In genomic region chr4:73832651-73833237, GRCh38 we compare ENCODE assay signal across 15 cellular contexts. TPM values are rescaled to one million over a fixed set of nuclear protein-coding genes. Genes with fewer than 3 reads are reported as not detected.
A peak's percentile ranks its signal among the peaks of the same experiment; 100 is the strongest.
DNase-seq lines count a peak whose midpoint lies in the region; ATAC-seq and TF ChIP-seq lines count a peak whose summit lies in the region.
"Had no signal": no experiment of that assay in that cellular context is flagged by ENCODE, and none has a peak within 500 bp of the region (broad histone marks: within the 10 kb centered on the region; RNA-seq: fewer than 3 reads in every experiment).

No MANE protein-coding gene starts in this region.

- CTCF ChIA-PET in IMR-90 (lab: Yijun Ruan, JAX) = no interaction called here

- H3K56ac ChIP-seq in IMR-90 (ENCODE audit: extremely low read depth, insufficient read depth, low read length) = no peak overlapping the region

- H2AK9ac ChIP-seq in IMR-90 (replicated peaks; ENCODE audit: low read depth, low read length, poor library complexity) = no peak overlapping the region

- TF ChIP-seq CTCF in AG10803 (conservative IDR thresholded peaks at IDR 0.05; ENCODE audit: low read length) = no peak
- no peak for TF ChIP-seq CTCF in IMR-90 (conservative IDR thresholded peaks at IDR 0.05; ENCODE audit: low read depth, low read length)
- TF ChIP-seq CTCF in nephron progenitor cell (IDR thresholded peaks at IDR 0.05) = no peak

- H3K36me3 Mint-ChIP-seq in nephron progenitor cell (ENCODE audit: low read depth) = no peaks in the 10 kb centered on the region

- POLR2A ChIA-PET in IMR-90 (lab: Charles Lee; ENCODE audit: unreplicated experiment) = no interaction called here

- no peak for ATAC-seq in IMR-90 (ENCODE audit: low read depth)
- no peak for ATAC-seq in GM18511 (IDR thresholded peaks at IDR 0.05; ENCODE audit: unreplicated experiment)

- no TSS peak for BruUV-seq in IMR-90 (replicated peaks; lab: Mats Ljungman, UMichigan)

- DNase-seq in AG10803 (ENCODE audit: low read depth) (peak; percentile 47), IMR-90 (peak; percentile 56), amniotic epithelial cell (ENCODE audit: low read depth) (peak; percentile 77), glomerular visceral epithelial cell (ENCODE audit: extremely low spot score) (peak; percentile 58), nephron progenitor cell (no peak), SK-N-DZ (ENCODE audit: low spot score) (no peak)
- no peak for DNase-seq in stimulated activated CD8-positive, alpha-beta memory T cell treated with anti-CD3 and anti-CD28 coated beads, Interleukin-4, amount 100 ng/mL, for 48 hours
- DNase-seq: activated CD8-positive, alpha-beta memory T cell treated with anti-CD3 and anti-CD28 coated beads for 24 hours; activated gamma-delta T cell; NCI-H1436 treated with DMSO at 0.1 percent for 48 hours; stimulated activated CD4-positive, alpha-beta T cell treated with anti-CD3 and anti-CD28 coated beads, Interleukin-4, amount 100 ng/mL, for 24 hours; transverse colon had no signal

- peaks cover 10% of the 10 kb centered on the region for H3K27me3 ChIP-seq in IMR-90 (ENCODE audit: control insufficient read depth, insufficient read depth, low read length)
- H3K27me3 ChIP-seq: ascending aorta had no signal

- no peak overlapping the region for H2BK15ac ChIP-seq in IMR-90 (ENCODE audit: low read depth, low read length)

- intact Hi-C loops in IMR-90 (cut with micrococcal nuclease) = no loop called here

- H3K79me1 ChIP-seq in IMR-90 (ENCODE audit: low read depth in 1 of 2, low read length in 2 of 2) = no peaks in the 10 kb centered on the region

- no peaks in the 10 kb centered on the region for H3K9me3 ChIP-seq in IMR-90 (ENCODE audit: control insufficient read depth, insufficient read depth, low read length)
- H3K9me3 ChIP-seq: ascending aorta, transverse colon had no signal

- H3K9me1 ChIP-seq in IMR-90 (ENCODE audit: insufficient read depth, low read length) = no peaks in the 10 kb centered on the region; the same call in 1 of the 2 replicates

- H3K4ac ChIP-seq in IMR-90 (ENCODE audit: low read depth, low read length) = no peak overlapping the region

- no peak overlapping the region for H2AFZ ChIP-seq in IMR-90 (replicated peaks; ENCODE audit: low read length, poor library complexity)

- H4K91ac ChIP-seq in IMR-90 (ENCODE audit: insufficient read depth, low read depth, low read length) = no peak overlapping the region

- H3K18ac ChIP-seq in IMR-90 (ENCODE audit: low read depth, low read length) = no peak overlapping the region

- no peak overlapping the region for H2AK5ac ChIP-seq in IMR-90 (ENCODE audit: low read depth, low read length)

- no peak for TF ChIP-seq POLR2A in IMR-90 (IDR thresholded peaks at IDR 0.05; ENCODE audit: low read depth, low read length)

- peaks cover 5% of the 10 kb centered on the region; the same call in 1 of the 2 replicates for H3K4me1 ChIP-seq in IMR-90 (ENCODE audit: control insufficient read depth, insufficient read depth, low read length)

- no peak overlapping the region for H3K9ac ChIP-seq in IMR-90 (ENCODE audit: low read depth, low read length)

- H3K27ac Mint-ChIP-seq in nephron progenitor cell = no peak overlapping the region

- peaks cover 33% of the 10 kb centered on the region for H3K27me3 Mint-ChIP-seq in nephron progenitor cell (ENCODE audit: low read depth, poor library complexity)

- H2BK120ac ChIP-seq in IMR-90 (ENCODE audit: low read depth, low read length) = no peak overlapping the region

- no peak overlapping the region for H4K5ac ChIP-seq in IMR-90 (ENCODE audit: low read depth, low read length)

- TF ChIP-seq RAD21 in IMR-90 (IDR thresholded peaks at IDR 0.05; ENCODE audit: low read length) = no peak

- no peak overlapping the region for H3K14ac ChIP-seq in IMR-90 (replicated peaks; ENCODE audit: low read depth, low read length)

- H4K8ac ChIP-seq in IMR-90 (ENCODE audit: low read depth in 2 of 2, low read length in 2 of 2) = no peak overlapping the region

- H3K4me3 ChIP-seq in AG10803 (ENCODE audit: low read length) = no peak overlapping the region
- H3K4me3 ChIP-seq in IMR-90 (ENCODE audit: insufficient read depth, low read depth, low read length) = no peak overlapping the region
- H3K4me3 ChIP-seq: ascending aorta, transverse colon had no signal

- H3K36me3 ChIP-seq in IMR-90 (ENCODE audit: control insufficient read depth, insufficient read depth, low read length) = no peaks in the 10 kb centered on the region
- H3K36me3 ChIP-seq: ascending aorta, transverse colon had no signal

- H3K4me1 Mint-ChIP-seq in nephron progenitor cell = no peaks in the 10 kb centered on the region

- H3K27ac ChIP-seq in IMR-90 (ENCODE audit: insufficient read depth, low read length) = no peak overlapping the region
- H3K27ac ChIP-seq: ascending aorta, transverse colon had no signal

- 100% methylated on average over 1 of the region's 1 CpG; no CpG with 5 or more reads in 1 of the 2 experiments for WGBS in IMR-90 (ENCODE audit: extremely low coverage in 2 of 2, insufficient read length in 1 of 2), 2 experiments

- no peaks in the 10 kb centered on the region for H4K20me1 ChIP-seq in IMR-90 (ENCODE audit: insufficient read depth, low read length)

- in situ Hi-C loops in IMR-90 (cut with MboI; ENCODE audit: low sequenced_read_pairs) = no loop called here

- no peak overlapping the region for H3K4me2 ChIP-seq in IMR-90 (ENCODE audit: low read depth, low read length)

- peaks cover 10% of the 10 kb centered on the region for H3K9me3 Mint-ChIP-seq in nephron progenitor cell

- no peak overlapping the region for H3K23ac ChIP-seq in IMR-90 (ENCODE audit: low read depth, low read length)

- no peak overlapping the region for H2BK5ac ChIP-seq in IMR-90 (ENCODE audit: low read depth, low read length, poor library complexity, severe bottlenecking)

- no peak overlapping the region for H2BK20ac ChIP-seq in IMR-90 (ENCODE audit: low read depth, low read length)

- H3K4me3 Mint-ChIP-seq in nephron progenitor cell = no peak overlapping the region

- dilution Hi-C loops in IMR-90 (cut with HindIII; ENCODE audit: low sequenced_read_pairs, unreplicated experiment) = no loop called here

TF ChIP-seq in IMR-90, 13 proteins besides CTCF, POLR2A, EP300 and RAD21:
- no peak for TF ChIP-seq FOS (IDR thresholded peaks at IDR 0.05; ENCODE audit: low read depth, low read length)
- TF ChIP-seq MAFK (IDR thresholded peaks at IDR 0.05; ENCODE audit: low read depth, low read length) = peak; percentile 37; the same call in 1 of the 2 replicates
- no peak for TF ChIP-seq USF2 (IDR thresholded peaks at IDR 0.05; ENCODE audit: low read depth, low read length)

RNA-seq across cellular contexts. Expression of gene CXCL6, which starts 3.7 kb away (rescaled TPM):
- not detected in 2 replicates for total RNA-seq in IMR-90 (2012; rRNA removed)
- not detected in 2 replicates for polyA plus RNA-seq in IMR-90 (2012; rRNA removed)
- polyA plus RNA-seq in IMR-90 (2012; cell fraction: cytosol; rRNA removed) = 0.12 TPM in 1 of 2 replicates, not detected in the other
- polyA plus RNA-seq in IMR-90 (2012; cell fraction: nucleus; rRNA removed; ENCODE audit: low replicate concordance) = not detected in 2 replicates
- not detected in 2 replicates for polyA plus RNA-seq in SK-N-DZ (2014; cell fraction: cytosol; rRNA removed)
- polyA plus RNA-seq in SK-N-DZ (2014; cell fraction: nucleus; rRNA removed) = not detected in 2 replicates
- total RNA-seq: ascending aorta, transverse colon had no signal
- polyA plus RNA-seq: neural cell had no signal

RNA-seq across cellular contexts. Expression of gene PF4V1, which starts 20.4 kb away (rescaled TPM):
- total RNA-seq in IMR-90 (2012; rRNA removed) = not detected in 2 replicates
- not detected in 2 replicates for polyA plus RNA-seq in IMR-90 (2012; rRNA removed)
- not detected in 2 replicates for polyA plus RNA-seq in IMR-90 (2012; cell fraction: cytosol; rRNA removed)
- not detected in 2 replicates for polyA plus RNA-seq in IMR-90 (2012; cell fraction: nucleus; rRNA removed; ENCODE audit: low replicate concordance)
- polyA plus RNA-seq in SK-N-DZ (2014; cell fraction: cytosol; rRNA removed) = not detected in 2 replicates
- not detected in 2 replicates for polyA plus RNA-seq in SK-N-DZ (2014; cell fraction: nucleus; rRNA removed)
- total RNA-seq: ascending aorta, transverse colon had no signal
- polyA plus RNA-seq: neural cell had no signal

RNA-seq across cellular contexts. Expression of gene CXCL1, which starts 36.4 kb away (rescaled TPM):
- total RNA-seq in IMR-90 (2012; rRNA removed) = not detected in 2 replicates
- polyA plus RNA-seq in IMR-90 (2012; rRNA removed) = 1.1 and 2.0 TPM in 2 replicates
- polyA plus RNA-seq in IMR-90 (2012; cell fraction: cytosol; rRNA removed) = 0.04 and 0.90 TPM in 2 replicates
- polyA plus RNA-seq in IMR-90 (2012; cell fraction: nucleus; rRNA removed; ENCODE audit: low replicate concordance) = 0.33 and 0.55 TPM in 2 replicates
- not detected in 2 replicates for polyA plus RNA-seq in SK-N-DZ (2014; cell fraction: cytosol; rRNA removed)
- 0.29 TPM in 1 of 2 replicates, not detected in the other for polyA plus RNA-seq in SK-N-DZ (2014; cell fraction: nucleus; rRNA removed)
- polyA plus RNA-seq: neural cell had no signal

Comparison
In these comparisons a context has a peak if more than half of its experiments do, and no peak if none do; other contexts are left out.
1. DNase-seq: peak in AG10803 (single experiment), IMR-90 (single experiment), amniotic epithelial cell (single experiment) and glomerular visceral epithelial cell (single experiment); none in nephron progenitor cell (single experiment), SK-N-DZ (single experiment) and stimulated activated CD8-positive, alpha-beta memory T cell treated with anti-CD3 and anti-CD28 coated beads, Interleukin-4, amount 100 ng/mL, for 48 hours (single experiment).